ENCODE assay signal across 24 cellular contexts in genomic region chr6:36089048-36089447, GRCh38.
"Had no signal": no experiment of that assay in that cellular context is flagged by ENCODE, and none has a peak within 500 bp of the region (broad histone marks: within the 10 kb centered on the region; RNA-seq: fewer than 3 reads in every experiment).

No MANE protein-coding gene starts in this region.

- H3K4me3 ChIP-seq: coronary artery, esophagus muscularis mucosa, lower lobe of right lung, ovary, psoas muscle, sigmoid colon, testis, tibial artery had no signal

- DNase-seq: dermis blood vessel endothelial cell; effector memory CD4-positive, alpha-beta T cell; foreskin keratinocyte; hypothalamus; left ventricle myocardium superior; lower lobe of right lung; nephron progenitor cell; occipital lobe; ovary; posterior cingulate gyrus; psoas muscle; right cardiac atrium; sigmoid colon; stimulated activated CD4-positive, alpha-beta T cell treated with anti-CD3 and anti-CD28 coated beads, Interleukin-2, amount 100 ng/mL, for 24 hours; stimulated activated CD4-positive, alpha-beta T cell treated with anti-CD3 and anti-CD28 coated beads, Interleukin-4, amount 100 ng/mL, for 24 hours; stimulated activated naive CD8-positive, alpha-beta T cell treated with anti-CD3 and anti-CD28 coated beads, Interleukin-15, Interleukin-2, amounts not matched to agents 100 U/mL and 50 U/mL, for 24 hours; testis; tibial artery had no signal

- ATAC-seq: foreskin keratinocyte; left ventricle myocardium superior; lower lobe of right lung; psoas muscle; right cardiac atrium; stimulated activated effector memory CD8-positive, alpha-beta T cell treated with anti-CD3 and anti-CD28 coated beads, Interleukin-12 subunit alpha, Interleukin-12 subunit beta, amount 100 ng/mL, for 72 hours; stimulated activated naive CD8-positive, alpha-beta T cell treated with anti-CD3 and anti-CD28 coated beads, Interleukin-15, Interleukin-2, amounts not matched to agents 100 U/mL and 50 U/mL, for 24 hours had no signal

- H3K27me3 Mint-ChIP-seq: type B pancreatic cell had no signal

- H3K27ac Mint-ChIP-seq: nephron progenitor cell, type B pancreatic cell had no signal

- H3K4me1 ChIP-seq: foreskin keratinocyte, lower lobe of right lung, psoas muscle, sigmoid colon, testis, tibial artery had no signal

- H3K9me3 ChIP-seq: esophagus muscularis mucosa, lower lobe of right lung, ovary, psoas muscle, sigmoid colon, testis, tibial artery had no signal

- H3K27me3 ChIP-seq: esophagus muscularis mucosa, foreskin keratinocyte, ovary, sigmoid colon, testis, tibial artery had no signal

- H3K4me3 Mint-ChIP-seq: nephron progenitor cell; stimulated activated effector memory CD8-positive, alpha-beta T cell treated with anti-CD3 and anti-CD28 coated beads, Interleukin-12 subunit alpha, Interleukin-12 subunit beta, amount 100 ng/mL, for 72 hours; type B pancreatic cell had no signal

- H3K36me3 ChIP-seq: ovary had no signal

- H3K4me1 Mint-ChIP-seq: nephron progenitor cell; stimulated activated effector memory CD8-positive, alpha-beta T cell treated with anti-CD3 and anti-CD28 coated beads, Interleukin-12 subunit alpha, Interleukin-12 subunit beta, amount 100 ng/mL, for 72 hours had no signal

- H3K9me3 Mint-ChIP-seq: stimulated activated effector memory CD8-positive, alpha-beta T cell treated with anti-CD3 and anti-CD28 coated beads, Interleukin-12 subunit alpha, Interleukin-12 subunit beta, amount 100 ng/mL, for 72 hours had no signal

- H3K27ac ChIP-seq: coronary artery, esophagus muscularis mucosa, foreskin keratinocyte, lower lobe of right lung, ovary, psoas muscle, sigmoid colon, testis, tibial artery had no signal

- FAIRE-seq: endothelial cell of umbilical vein, keratinocyte had no signal
